1 cellular context compared by ENCODE assay signal in genomic region chr12:122102331-122102730, GRCh38.
TF ChIP-seq lines count a peak whose summit lies in the region.

No MANE protein-coding gene starts in this region.

TF ChIP-seq in IMR-90, 13 proteins besides CTCF, POLR2A, EP300 and RAD21:
- TF ChIP-seq ELK1 (IDR thresholded peaks at IDR 0.05; ENCODE audit: borderline replicate concordance, low read depth, low read length) (no peak), BHLHE40 (IDR thresholded peaks at IDR 0.05; ENCODE audit: low read depth, low read length) (no peak), FOS (IDR thresholded peaks at IDR 0.05; ENCODE audit: low read depth, low read length) (no peak), RFX5 (IDR thresholded peaks at IDR 0.05; ENCODE audit: low read depth, low read length) (no peak), MAFK (IDR thresholded peaks at IDR 0.05; ENCODE audit: low read depth, low read length) (no peak), NFE2L2 (IDR thresholded peaks at IDR 0.05; ENCODE audit: low read depth, low read length) (no peak), CHD1 (IDR thresholded peaks at IDR 0.05; ENCODE audit: low read depth, low read length) (no peak), SMC3 (IDR thresholded peaks at IDR 0.05; ENCODE audit: low read depth, low read length) (no peak), MXI1 (IDR thresholded peaks at IDR 0.05; ENCODE audit: borderline replicate concordance, low read depth, low read length) (no peak), MAZ (IDR thresholded peaks at IDR 0.05; ENCODE audit: borderline replicate concordance, low read depth, low read length) (no peak), CEBPB (IDR thresholded peaks at IDR 0.05; ENCODE audit: low read depth, low read length) (no peak), RCOR1 (IDR thresholded peaks at IDR 0.05; ENCODE audit: insufficient replicate concordance, low read length) (no peak)
- TF ChIP-seq, protein P1, sequence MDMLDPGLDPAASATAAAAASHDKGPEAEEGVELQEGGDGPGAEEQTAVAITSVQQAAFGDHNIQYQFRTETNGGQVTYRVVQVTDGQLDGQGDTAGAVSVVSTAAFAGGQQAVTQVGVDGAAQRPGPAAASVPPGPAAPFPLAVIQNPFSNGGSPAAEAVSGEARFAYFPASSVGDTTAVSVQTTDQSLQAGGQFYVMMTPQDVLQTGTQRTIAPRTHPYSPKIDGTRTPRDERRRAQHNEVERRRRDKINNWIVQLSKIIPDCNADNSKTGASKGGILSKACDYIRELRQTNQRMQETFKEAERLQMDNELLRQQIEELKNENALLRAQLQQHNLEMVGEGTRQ (IDR thresholded peaks at IDR 0.05; ENCODE audit: low read depth, low read length), result no peak
TF ChIP-seq in IMR-90: peak in this region for 0.
